In genomic region chr2:181305151-181306123, GRCh38 we compare ENCODE assay signal across 8 cellular contexts.
DNase-seq lines count a peak whose midpoint lies in the region; ATAC-seq and TF ChIP-seq lines count a peak whose summit lies in the region.

No MANE protein-coding gene starts in this region.

- H3K79me2 ChIP-seq in fibroblast of lung (ENCODE audit: control insufficient read depth, insufficient read depth, low read length) = no peaks in the 10 kb centered on the region

- H4K20me1 ChIP-seq in fibroblast of lung (ENCODE audit: control insufficient read depth, extremely low read depth, insufficient read depth, low read length) = no peaks in the 10 kb centered on the region

- POLR2A ChIA-PET in GM10248 (lab: Yijun Ruan, JAX) = interaction anchor here (1.3 to 1.4 kb wide), 2 partner anchors 7 to 152 kb away, joined by 3 read pairs; partner anchors contain the start of gene ITGA4

- H3K27ac ChIP-seq in fibroblast of lung (ENCODE audit: insufficient read depth, low read length) (no peak overlapping the region), aorta (ENCODE audit: low read depth in 1 of 2, low read length in 2 of 2) (no peak overlapping the region)

- CTCF ChIA-PET in GM10248 (lab: Yijun Ruan, JAX) = interaction anchor here (1.3 to 4.4 kb wide), 7 partner anchors 12 to 200 kb away, joined by 3 to 22 read pairs (median 6); partner anchors contain the start of gene ITGA4

- H3K4me1 ChIP-seq in fibroblast of lung (ENCODE audit: control insufficient read depth, extremely low read depth, insufficient read depth, low read length) = no peaks in the 10 kb centered on the region
- no peaks in the 10 kb centered on the region for H3K4me1 ChIP-seq in aorta (ENCODE audit: control insufficient read depth in 1 of 2, insufficient read depth in 2 of 2, low read length in 2 of 2)

- WGBS in aorta, 2 donors = 71 to 79% methylated on average over 6 of the region's 6 CpGs

- H3K4me3 ChIP-seq in fibroblast of lung (replicated peaks in 1 of 4; ENCODE audit: control extremely low read depth in 1 of 4, insufficient read depth in 1 of 4, low read depth in 3 of 4, low read length in 4 of 4) = no peak overlapping the region
- H3K4me3 ChIP-seq in aorta (ENCODE audit: low read length in 2 of 2) = no peak overlapping the region

- DNase-seq in GM10248 (ENCODE audit: extremely low spot score) = peak; percentile 45
- DNase-seq in SKM-1 treated with dmso at 0.1 percent for 144 hours (lab: John Stamatoyannopoulos, UW; ENCODE audit: unreplicated experiment) = peak; percentile 98
- DNase-seq in fibroblast of lung (ENCODE audit: low read depth in 2 of 2) = peak; percentile 17 to 47
- DNase-seq in aorta = no peak
- DNase-seq in NCI-H524 treated with DMSO at 0.1 percent for 48 hours (lab: John Stamatoyannopoulos, UW) = no peak
- DNase-seq in middle frontal gyrus (ENCODE audit: extremely low spot score, low spot score) = no peak

- intact Hi-C loops in aorta (cut with DNase I) = no loop called here

- H3K27me3 ChIP-seq in fibroblast of lung (ENCODE audit: control insufficient read depth, insufficient read depth, low read length) = no peaks in the 10 kb centered on the region
- H3K27me3 ChIP-seq in aorta (ENCODE audit: control insufficient read depth in 1 of 2, insufficient read depth in 2 of 2, low read length in 1 of 2) = no peaks in the 10 kb centered on the region

- ATAC-seq in GM19438 (IDR thresholded peaks at IDR 0.05; ENCODE audit: low read depth, unreplicated experiment) (peak; percentile 84), HG03432 (IDR thresholded peaks at IDR 0.05; ENCODE audit: unreplicated experiment) (peak; percentile 87), aorta (ENCODE audit: low FRiP score) (peak; percentile 48)

- no peak overlapping the region for H3K9ac ChIP-seq in fibroblast of lung (ENCODE audit: insufficient read depth, low read length)

- no peaks in the 10 kb centered on the region for H3K9me3 ChIP-seq in fibroblast of lung (ENCODE audit: control insufficient read depth, insufficient read depth, low read depth, low read length)
- H3K9me3 ChIP-seq in aorta (ENCODE audit: control insufficient read depth, low read length) = no peaks in the 10 kb centered on the region

- H3K4me2 ChIP-seq in fibroblast of lung (ENCODE audit: extremely low read depth, insufficient read depth, low read length) = no peak overlapping the region

- H2AFZ ChIP-seq in fibroblast of lung (ENCODE audit: low read length) = no peak overlapping the region

- H3K36me3 ChIP-seq in fibroblast of lung (ENCODE audit: control insufficient read depth, insufficient read depth, low read length) (no peaks in the 10 kb centered on the region), aorta (ENCODE audit: control insufficient read depth in 1 of 2, insufficient read depth in 2 of 2, low read length in 1 of 2) (no peaks in the 10 kb centered on the region)

- no peak for TF ChIP-seq CTCF in GM10248 (IDR thresholded peaks at IDR 0.05; ENCODE audit: control extremely low read depth, extremely low read depth, low read depth, missing control alignments)
- TF ChIP-seq CTCF in fibroblast of lung (conservative IDR thresholded peaks at IDR 0.05 in 1 of 2, IDR thresholded peaks at IDR 0.05 in 1 of 2; ENCODE audit: low read depth in 1 of 2, low read length in 2 of 2) = no peak

Comparison
In these comparisons a context has a peak if more than half of its experiments do, and no peak if none do; other contexts are left out.
1. DNase-seq: peak in GM10248 (single experiment), SKM-1 treated with dmso at 0.1 percent for 144 hours (single experiment) and fibroblast of lung (2 of 2); none in aorta (0 of 2), NCI-H524 treated with DMSO at 0.1 percent for 48 hours (single experiment) and middle frontal gyrus (single experiment).
2. Peak in every context shown above with its lines, with median percentiles within 50 percentile points of each other: ATAC-seq.